In the genomic region with DNA sequence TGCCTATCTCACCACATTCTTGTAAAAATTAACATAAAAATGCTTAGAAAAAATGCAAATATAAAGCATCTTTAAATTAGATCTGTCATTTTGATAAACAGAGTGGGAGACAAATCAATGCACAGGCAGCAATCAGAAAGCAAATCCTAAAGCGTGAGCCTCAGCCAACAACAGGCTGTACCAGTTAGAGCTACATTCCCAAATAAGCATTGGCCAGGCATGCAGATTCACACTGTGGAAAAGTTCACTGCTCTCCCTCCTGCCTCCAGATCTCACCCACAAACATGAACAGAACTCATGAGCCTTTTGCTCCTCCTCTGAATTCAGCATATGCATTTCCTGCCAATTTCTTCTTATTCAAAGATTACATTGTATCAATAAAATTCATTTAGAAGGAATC, we compare ENCODE assay signal across 23 cellular contexts.
"Had no signal": no experiment of that assay in that cellular context is flagged by ENCODE, and none has a peak within 500 bp of the region (broad histone marks: within the 10 kb centered on the region; RNA-seq: fewer than 3 reads in every experiment).

No MANE protein-coding gene starts in this region.

- H3K4me1 ChIP-seq: esophagus muscularis mucosa, foreskin keratinocyte, heart right ventricle, left lung, lower lobe of right lung had no signal

- H3K27me3 ChIP-seq: esophagus muscularis mucosa, foreskin keratinocyte, left lung had no signal

- FAIRE-seq: colon, endothelial cell of umbilical vein, frontal cortex, islet of Langerhans, keratinocyte had no signal

- H3K4me1 Mint-ChIP-seq: naive thymus-derived CD4-positive, alpha-beta T cell had no signal

- H3K4me3 Mint-ChIP-seq: naive thymus-derived CD4-positive, alpha-beta T cell had no signal

- ATAC-seq: foreskin keratinocyte; heart right ventricle; left cardiac atrium; left lung; left ventricle myocardium superior; lower lobe of right lung; naive thymus-derived CD4-positive, alpha-beta T cell had no signal

- H3K36me3 ChIP-seq: esophagus muscularis mucosa, heart right ventricle, left lung, lower lobe of right lung had no signal

- DNase-seq: dermis blood vessel endothelial cell; dorsolateral prefrontal cortex; effector CD4-positive, alpha-beta T cell; effector memory CD4-positive, alpha-beta T cell; foreskin keratinocyte; glutamatergic neuron; head of caudate nucleus; heart right ventricle; hippocampal formation; left cardiac atrium; left lung; left ventricle myocardium superior; lower lobe of right lung; mesenchymal stem cell; midbrain; naive thymus-derived CD4-positive, alpha-beta T cell had no signal

- H3K27me3 Mint-ChIP-seq: naive thymus-derived CD4-positive, alpha-beta T cell had no signal

- H3K27ac ChIP-seq: coronary artery, dorsolateral prefrontal cortex, esophagus muscularis mucosa, foreskin keratinocyte, heart right ventricle, left lung, lower lobe of right lung had no signal

- H3K27ac Mint-ChIP-seq: naive thymus-derived CD4-positive, alpha-beta T cell had no signal

- H3K4me3 ChIP-seq: coronary artery, dorsolateral prefrontal cortex, esophagus muscularis mucosa, heart right ventricle, left lung, lower lobe of right lung had no signal
